ENCODE assay signal across 28 cellular contexts in genomic region chr18:57913686-57914085, GRCh38.
"Had no signal": no experiment of that assay in that cellular context is flagged by ENCODE, and none has a peak within 500 bp of the region (broad histone marks: within the 10 kb centered on the region; RNA-seq: fewer than 3 reads in every experiment).

No MANE protein-coding gene starts in this region.

- H3K27me3 ChIP-seq: cardiac muscle cell, SJCRH30 had no signal

- H3K9me3 Mint-ChIP-seq: activated CD4-positive, alpha-beta memory T cell treated with anti-CD3 and anti-CD28 coated beads, Interleukin-2, amount 10 ng/mL, durations not matched to agents 7 days and 5 days; activated naive CD4-positive, alpha-beta T cell treated with anti-CD3 and anti-CD28 coated beads, Interleukin-2, amount 10 ng/mL, durations not matched to agents 7 days and 5 days; activated naive CD8-positive, alpha-beta T cell treated with anti-CD3 and anti-CD28 coated beads for 36 hours; central memory CD8-positive, alpha-beta T cell had no signal

- H3K27ac ChIP-seq: cardiac muscle cell, SJCRH30, SK-N-MC, WERI-Rb-1 had no signal

- H3K36me3 Mint-ChIP-seq: activated CD8-positive, alpha-beta memory T cell treated with anti-CD3 and anti-CD28 coated beads, Interleukin-2, amount 10 ng/mL, durations not matched to agents 7 days and 5 days; activated naive CD4-positive, alpha-beta T cell treated with anti-CD3 and anti-CD28 coated beads, Interleukin-2, amount 10 ng/mL, durations not matched to agents 7 days and 5 days; activated naive CD8-positive, alpha-beta T cell treated with anti-CD3 and anti-CD28 coated beads for 36 hours had no signal

- H3K36me3 ChIP-seq: cardiac muscle cell, SJCRH30, WERI-Rb-1 had no signal

- H3K4me3 Mint-ChIP-seq: activated CD4-positive, alpha-beta memory T cell treated with anti-CD3 and anti-CD28 coated beads, Interleukin-2, amount 10 ng/mL, durations not matched to agents 7 days and 5 days; activated CD8-positive, alpha-beta memory T cell treated with anti-CD3 and anti-CD28 coated beads, Interleukin-2, amount 10 ng/mL, durations not matched to agents 7 days and 5 days; activated naive CD4-positive, alpha-beta T cell treated with anti-CD3 and anti-CD28 coated beads, Interleukin-2, amount 10 ng/mL, durations not matched to agents 7 days and 5 days; activated naive CD8-positive, alpha-beta T cell treated with anti-CD3 and anti-CD28 coated beads for 36 hours; central memory CD8-positive, alpha-beta T cell had no signal

- H3K4me3 ChIP-seq: cardiac muscle cell, SJCRH30, SK-N-MC had no signal

- H3K27me3 Mint-ChIP-seq: activated naive CD8-positive, alpha-beta T cell treated with anti-CD3 and anti-CD28 coated beads for 36 hours had no signal

- DNase-seq: activated CD4-positive, alpha-beta memory T cell treated with anti-CD3 and anti-CD28 coated beads, Interleukin-2, amount 10 ng/mL, durations not matched to agents 7 days and 5 days; activated CD4-positive, alpha-beta T cell treated with anti-CD3 and anti-CD28 coated beads for 1 hour; activated CD4-positive, alpha-beta T cell treated with anti-CD3 and anti-CD28 coated beads for 48 hours; activated CD4-positive, CD25-positive, alpha-beta regulatory T cell; activated CD8-positive, alpha-beta memory T cell treated with anti-CD3 and anti-CD28 coated beads for 24 hours; activated CD8-positive, alpha-beta memory T cell treated with anti-CD3 and anti-CD28 coated beads, Interleukin-2, amount 10 ng/mL, durations not matched to agents 7 days and 5 days; activated CD8-positive, alpha-beta memory T cell treated with anti-CD3 and anti-CD28 coated beads, Interleukin-2, amount 50 U/mL, for 48 hours; activated effector memory CD4-positive, alpha-beta T cell treated with Interleukin-2 at 50 U/mL for 16 hours; activated naive CD4-positive, alpha-beta T cell treated with anti-CD3 and anti-CD28 coated beads, Interleukin-2, amount 10 ng/mL, durations not matched to agents 7 days and 5 days; activated naive CD8-positive, alpha-beta T cell treated with anti-CD3 and anti-CD28 coated beads for 36 hours; activated T-cell treated with anti-CD3 and anti-CD28 coated beads, Interleukin-2, amount 50 U/mL, for 48 hours; amniotic stem cell; aorta; NCI-H1105; NCI-H1417 treated with DMSO at 0.1 percent for 48 hours; NCI-H187 treated with DMSO at 0.1 percent for 48 hours; NCI-H2081; NCI-H345; NCI-H526; NCI-H774; SHP77; SJCRH30; T1000; WERI-Rb-1 had no signal

- H3K27ac Mint-ChIP-seq: activated CD4-positive, alpha-beta memory T cell treated with anti-CD3 and anti-CD28 coated beads, Interleukin-2, amount 10 ng/mL, durations not matched to agents 7 days and 5 days; activated CD8-positive, alpha-beta memory T cell treated with anti-CD3 and anti-CD28 coated beads, Interleukin-2, amount 10 ng/mL, durations not matched to agents 7 days and 5 days; activated naive CD4-positive, alpha-beta T cell treated with anti-CD3 and anti-CD28 coated beads, Interleukin-2, amount 10 ng/mL, durations not matched to agents 7 days and 5 days; activated naive CD8-positive, alpha-beta T cell treated with anti-CD3 and anti-CD28 coated beads for 36 hours had no signal

- H3K9me3 ChIP-seq: SJCRH30 had no signal

- ATAC-seq: activated CD8-positive, alpha-beta memory T cell treated with anti-CD3 and anti-CD28 coated beads, Interleukin-2, amount 10 ng/mL, durations not matched to agents 7 days and 5 days; Panc1 had no signal
